Comparison of ENCODE assay signal across 17 cellular contexts in the genomic region with DNA sequence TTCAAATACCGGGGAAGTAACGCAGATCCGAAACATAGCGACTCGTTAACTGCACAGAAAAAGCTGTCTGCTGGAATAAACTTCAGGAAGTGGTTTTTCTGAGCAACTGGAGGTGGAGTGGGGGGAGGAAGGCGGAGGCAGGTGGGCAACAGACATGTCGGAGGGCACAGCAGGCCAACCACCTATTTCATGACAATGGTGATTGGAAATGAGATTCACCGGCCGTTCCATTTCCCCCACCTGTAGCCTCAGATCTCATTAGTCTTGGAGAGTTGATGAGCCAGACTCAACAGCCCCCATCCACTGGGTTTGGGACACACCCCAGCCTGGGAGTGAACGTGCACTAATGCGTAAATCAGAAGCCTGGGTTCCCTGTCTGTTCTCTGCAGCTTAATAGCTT. TPM values are rescaled to one million over a fixed set of nuclear protein-coding genes. Genes with fewer than 3 reads are reported as not detected.
DNase-seq lines count a peak whose midpoint lies in the region; ATAC-seq lines count a peak whose summit lies in the region.
"Had no signal": no experiment of that assay in that cellular context is flagged by ENCODE, and none has a peak within 500 bp of the region (broad histone marks: within the 10 kb centered on the region; RNA-seq: fewer than 3 reads in every experiment).

No MANE protein-coding gene starts in this region.

- H3K27me3 Mint-ChIP-seq in activated T-cell treated with anti-CD3 and anti-CD28 coated beads, Interleukin-2, amount 50 U/mL, for 4 hours (ENCODE audit: low read depth) = no peaks in the 10 kb centered on the region
- H3K27me3 Mint-ChIP-seq in central memory CD8-positive, alpha-beta T cell = no peaks in the 10 kb centered on the region
- no peaks in the 10 kb centered on the region for H3K27me3 Mint-ChIP-seq in stimulated activated memory B cell treated with anti-CD40 and anti-IgM and Interleukin-4, amounts not matched to agents 10 μg/mL and 1 μg/mL and 100 μg/mL, for 72 hours

- H3K9me3 Mint-ChIP-seq in activated T-cell treated with anti-CD3 and anti-CD28 coated beads, Interleukin-2, amount 50 U/mL, for 4 hours = no peaks in the 10 kb centered on the region
- H3K9me3 Mint-ChIP-seq in central memory CD8-positive, alpha-beta T cell = no peaks in the 10 kb centered on the region
- H3K9me3 Mint-ChIP-seq in stimulated activated memory B cell treated with anti-CD40 and anti-IgM and Interleukin-4, amounts not matched to agents 10 μg/mL and 1 μg/mL and 100 μg/mL, for 72 hours = no peaks in the 10 kb centered on the region

- peak overlapping the region; percentile 88 for H3K27ac ChIP-seq in KOPT-K1 (ENCODE audit: low read depth, low read length, poor library complexity, severe bottlenecking)
- H3K27ac ChIP-seq: vagina had no signal

- H3K36me3 Mint-ChIP-seq in activated T-cell treated with anti-CD3 and anti-CD28 coated beads, Interleukin-2, amount 50 U/mL, for 4 hours (ENCODE audit: insufficient read depth) = no peaks in the 10 kb centered on the region
- peaks cover 17% of the 10 kb centered on the region for H3K36me3 Mint-ChIP-seq in central memory CD8-positive, alpha-beta T cell (ENCODE audit: insufficient read depth)
- H3K36me3 Mint-ChIP-seq in stimulated activated memory B cell treated with anti-CD40 and anti-IgM and Interleukin-4, amounts not matched to agents 10 μg/mL and 1 μg/mL and 100 μg/mL, for 72 hours = peaks cover 5% of the 10 kb centered on the region

- ATAC-seq in activated T-cell treated with anti-CD3 and anti-CD28 coated beads, Interleukin-2, amount 50 U/mL, for 4 hours = peak; percentile 28 to 33
- peak; percentile 5 for ATAC-seq in central memory CD8-positive, alpha-beta T cell (replicated peaks; ENCODE audit: extremely low read depth, poor library complexity, severe bottlenecking)
- no peak for ATAC-seq in stimulated activated memory B cell treated with anti-CD40 and anti-IgM and Interleukin-4, amounts not matched to agents 10 μg/mL and 1 μg/mL and 100 μg/mL, for 72 hours
- ATAC-seq in GM21381 (IDR thresholded peaks at IDR 0.05; ENCODE audit: unreplicated experiment) (no peak), HG03469 (IDR thresholded peaks at IDR 0.05; ENCODE audit: unreplicated experiment) (no peak)
- ATAC-seq: activated CD4-positive, CD25-positive, alpha-beta regulatory T cell treated with anti-CD3 and anti-CD28 coated beads, Interleukin-2, amount 50 U/mL, for 24 hours had no signal

- H3K36me3 ChIP-seq in KOPT-K1 (ENCODE audit: insufficient read depth, low read length) = peaks cover 6% of the 10 kb centered on the region; the same call in 1 of the 2 replicates
- H3K36me3 ChIP-seq: vagina had no signal

- H3K4me3 Mint-ChIP-seq in activated T-cell treated with anti-CD3 and anti-CD28 coated beads, Interleukin-2, amount 50 U/mL, for 4 hours = peak overlapping the region; percentile 45
- peak overlapping the region; percentile 85 for H3K4me3 Mint-ChIP-seq in central memory CD8-positive, alpha-beta T cell
- peak overlapping the region; percentile 14 for H3K4me3 Mint-ChIP-seq in stimulated activated memory B cell treated with anti-CD40 and anti-IgM and Interleukin-4, amounts not matched to agents 10 μg/mL and 1 μg/mL and 100 μg/mL, for 72 hours

- H3K9me3 ChIP-seq in KOPT-K1 (ENCODE audit: insufficient read depth, low read length, poor library complexity, severe bottlenecking) = no peaks in the 10 kb centered on the region
- H3K9me3 ChIP-seq: Caco-2, vagina had no signal

- DNase-seq in activated T-cell treated with anti-CD3 and anti-CD28 coated beads, Interleukin-2, amount 50 U/mL, for 4 hours = no peak
- no peak for DNase-seq in activated T-cell treated with anti-CD3 and anti-CD28 coated beads, Interleukin-2, amount 50 U/mL, for 1 hour
- no peak for DNase-seq in central memory CD8-positive, alpha-beta T cell (ENCODE audit: low spot score in 2 of 2)
- DNase-seq in COLO668 (lab: John Stamatoyannopoulos, UW; ENCODE audit: unreplicated experiment) = no peak
- DNase-seq: anterior cingulate cortex; Caco-2; mesendoderm; NCI-H2081; NCI-H510A; SHP77 treated with DMSO at 0.1 percent for 48 hours; stimulated activated CD4-positive, alpha-beta T cell treated with anti-CD3 and anti-CD28 coated beads, Interleukin-15, amount 100 ng/mL, for 24 hours had no signal

- H3K4me1 Mint-ChIP-seq in activated T-cell treated with anti-CD3 and anti-CD28 coated beads, Interleukin-2, amount 50 U/mL, for 4 hours (ENCODE audit: low read depth) = peaks cover 36% of the 10 kb centered on the region
- H3K4me1 Mint-ChIP-seq in central memory CD8-positive, alpha-beta T cell = peaks cover 54% of the 10 kb centered on the region
- H3K4me1 Mint-ChIP-seq in stimulated activated memory B cell treated with anti-CD40 and anti-IgM and Interleukin-4, amounts not matched to agents 10 μg/mL and 1 μg/mL and 100 μg/mL, for 72 hours = peaks cover 60% of the 10 kb centered on the region

- peak overlapping the region; percentile 90 for H3K27ac Mint-ChIP-seq in central memory CD8-positive, alpha-beta T cell (ENCODE audit: low read depth)
- peak overlapping the region; percentile 14 for H3K27ac Mint-ChIP-seq in stimulated activated memory B cell treated with anti-CD40 and anti-IgM and Interleukin-4, amounts not matched to agents 10 μg/mL and 1 μg/mL and 100 μg/mL, for 72 hours

RNA-seq across cellular contexts. Expression of a gene that starts 7.7 kb away (rescaled TPM):
- total RNA-seq in activated T-cell treated with anti-CD3 and anti-CD28 coated beads, Interleukin-2, amount 50 U/mL, for 4 hours = 10 to 100 TPM in 1 of 3 donors, 1 to 10 TPM in 2; 1.8 to 10.0 (median 9.1) TPM

RNA-seq across cellular contexts. Expression of a gene that starts 50.6 kb away (rescaled TPM):
- total RNA-seq in activated T-cell treated with anti-CD3 and anti-CD28 coated beads, Interleukin-2, amount 50 U/mL, for 4 hours = not detected
- total RNA-seq: Caco-2 had no signal

Comparison
In these comparisons a context has a peak if more than half of its experiments do, and no peak if none do; other contexts are left out.
1. ATAC-seq: peak in activated T-cell treated with anti-CD3 and anti-CD28 coated beads, Interleukin-2, amount 50 U/mL, for 4 hours (2 of 2) and central memory CD8-positive, alpha-beta T cell (single experiment); none in stimulated activated memory B cell treated with anti-CD40 and anti-IgM and Interleukin-4, amounts not matched to agents 10 μg/mL and 1 μg/mL and 100 μg/mL, for 72 hours (single experiment), GM21381 (single experiment) and HG03469 (single experiment).
2. H3K4me3 Mint-ChIP-seq: peak in every context shown above with its lines; median percentile 85 in central memory CD8-positive, alpha-beta T cell; 45 in activated T-cell treated with anti-CD3 and anti-CD28 coated beads, Interleukin-2, amount 50 U/mL, for 4 hours; 14 in stimulated activated memory B cell treated with anti-CD40 and anti-IgM and Interleukin-4, amounts not matched to agents 10 μg/mL and 1 μg/mL and 100 μg/mL, for 72 hours.